1 cellular context compared by ENCODE assay signal in genomic region chr10:70068925-70069324, GRCh38.
TF ChIP-seq lines count a peak whose summit lies in the region.

No MANE protein-coding gene starts in this region.

TF ChIP-seq in K562, 482 proteins besides CTCF, POLR2A, EP300 and RAD21:
- TF ChIP-seq STAT5A (IDR thresholded peaks at IDR 0.05; ENCODE audit: borderline replicate concordance, low read length) (no peak), SETDB1 (IDR thresholded peaks at IDR 0.05; ENCODE audit: low read length) (no peak), BCL6 (CRISPR knock-in tag; IDR thresholded peaks at IDR 0.05) (no peak), EP400 (IDR thresholded peaks at IDR 0.05) (0 out of 2 replicates have a peak, but pooled peaks have one; percentile 5), ZNF408 (CRISPR knock-in tag; IDR thresholded peaks at IDR 0.05; ENCODE audit: low read depth) (no peak)
